Comparison of ENCODE assay signal across 37 cellular contexts in genomic region chr5:175393922-175394321, GRCh38. TPM values are rescaled to one million over a fixed set of nuclear protein-coding genes. Genes with fewer than 3 reads are reported as not detected.
"Had no signal": no experiment of that assay in that cellular context is flagged by ENCODE, and none has a peak within 500 bp of the region (broad histone marks: within the 10 kb centered on the region; RNA-seq: fewer than 3 reads in every experiment).

No MANE protein-coding gene starts in this region.

- FAIRE-seq: astrocyte, bronchial epithelial cell had no signal

- H3K36me3 ChIP-seq: adrenal gland, Peyer's patch had no signal

- H3K27me3 ChIP-seq: adrenal gland, body of pancreas, Peyer's patch had no signal

- DNase-seq: activated B cell treated with CpG ODN at 0.5 μM for 24 hours; activated CD4-positive, alpha-beta memory T cell treated with anti-CD3 and anti-CD28 coated beads for 36 hours; activated CD4-positive, alpha-beta T cell treated with anti-CD3 and anti-CD28 coated beads for 4 hours; activated CD4-positive, alpha-beta T cell treated with anti-CD3 and anti-CD28 coated beads, Interleukin-2, amount 50 U/mL, for 1 hour; activated CD4-positive, CD25-positive, alpha-beta regulatory T cell treated with anti-CD3 and anti-CD28 coated beads, Interleukin-2, amount 50 U/mL, for 72 hours; activated CD8-positive, alpha-beta memory T cell treated with anti-CD3 and anti-CD28 coated beads, Interleukin-2, amount 50 U/mL, for 4 hours; activated gamma-delta T cell treated with Interleukin-2 at 50 U/mL for 16 hours; activated naive CD4-positive, alpha-beta T cell treated with anti-CD3 and anti-CD28 coated beads for 36 hours; activated T-cell treated with anti-CD3 and anti-CD28 coated beads for 4 hours; activated T-cell treated with anti-CD3 and anti-CD28 coated beads, Interleukin-2, amount 50 U/mL, for 4 hours; adrenal gland; body of pancreas; central memory CD4-positive, alpha-beta T cell; KG1; MM.1S; MV-4-11; NCI-H1092; NCI-H146; NCI-H2081; NCI-H226; NCI-H524; NCI-H69; NCI-H82; NK-92 treated with Interleukin-12 subunit alpha and Interleukin-12 subunit beta, amount 100 ng/mL, for 24 hours; PC-3; Peyer's patch; RPMI8226; SW 1271; T-helper 1 cell; T-helper 2 cell; T-helper 9 cell had no signal

- ATAC-seq: activated naive CD4-positive, alpha-beta T cell treated with anti-CD3 and anti-CD28 coated beads, Interleukin-2, amount 50 U/mL, for 72 hours; activated T-cell treated with anti-CD3 and anti-CD28 coated beads, Interleukin-2, amount 50 U/mL, for 4 hours; body of pancreas; PC-3 had no signal

- H3K27ac ChIP-seq: adrenal gland, body of pancreas, Peyer's patch, VCaP had no signal

- H3K4me3 ChIP-seq: adrenal gland, body of pancreas, Peyer's patch had no signal

- H3K9me3 ChIP-seq: adrenal gland, body of pancreas, Peyer's patch had no signal

- H3K4me1 ChIP-seq: adrenal gland, body of pancreas, Peyer's patch had no signal

RNA-seq across cellular contexts. Expression of gene DRD1, which starts 50.1 kb away (rescaled TPM):
- total RNA-seq: activated B cell treated with CpG ODN at 0.5 μM for 24 hours; activated CD4-positive, alpha-beta memory T cell treated with anti-CD3 and anti-CD28 coated beads for 36 hours; activated naive CD4-positive, alpha-beta T cell treated with anti-CD3 and anti-CD28 coated beads for 36 hours; activated naive CD4-positive, alpha-beta T cell treated with anti-CD3 and anti-CD28 coated beads, Interleukin-2, amount 50 U/mL, for 72 hours; activated T-helper 1 cell treated with anti-CD3 and anti-CD28 coated beads, Interleukin-12 subunit alpha, Interleukin-12 subunit beta, Interleukin-2, Interleukin-4 antibody, amounts not matched to agents 30 ng/mL and 10 ng/mL and 1 ng/mL, durations not matched to agents 14 hours and 24 hours and 36 hours; body of pancreas; bronchial epithelial cell; LHCN-M2; PC-3 had no signal
